ENCODE assay signal across 8 cellular contexts in the genomic region with DNA sequence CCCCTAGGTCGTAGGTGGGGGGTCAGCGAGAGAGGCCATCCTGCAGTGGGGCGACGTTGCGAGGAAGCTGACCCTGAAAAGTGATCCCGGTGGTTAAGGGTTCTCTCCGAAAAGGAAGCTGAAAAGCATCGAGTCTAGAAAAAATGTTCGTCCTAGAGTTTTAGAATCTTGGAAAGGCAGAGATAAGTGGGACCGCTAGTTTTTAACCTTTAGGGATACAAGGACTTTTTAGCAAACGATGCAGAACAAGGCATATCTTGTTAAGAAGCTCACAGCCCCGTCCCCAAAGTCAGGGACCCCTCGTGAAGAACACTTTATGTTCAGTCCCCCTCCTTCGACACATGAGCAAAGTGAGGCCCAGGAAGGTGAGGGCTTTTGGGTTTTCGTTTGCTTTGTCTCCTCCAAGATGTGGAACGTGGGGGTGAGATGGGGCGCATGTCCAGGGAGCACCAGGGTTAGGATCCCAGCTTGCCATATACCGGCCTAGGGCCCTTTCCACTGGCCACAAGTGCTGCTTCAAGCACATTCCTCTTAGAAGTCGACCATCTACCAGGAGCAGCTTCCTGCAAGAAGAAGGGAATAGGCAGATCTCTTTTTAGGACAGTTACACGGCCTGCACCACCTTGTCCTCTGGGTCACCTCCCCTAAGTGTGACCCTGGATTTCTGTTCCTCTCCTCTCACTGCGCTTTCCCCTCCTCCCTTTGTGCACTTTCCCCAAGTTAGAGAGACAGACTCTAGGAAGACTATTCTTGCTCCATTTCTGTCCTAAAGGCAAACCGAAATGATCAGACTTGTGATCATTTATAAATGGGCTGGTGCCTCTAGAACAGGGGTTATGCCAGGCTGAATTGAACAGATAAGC. TPM values are rescaled to one million over a fixed set of nuclear protein-coding genes. Genes with fewer than 3 reads are reported as not detected.
DNase-seq lines count a peak whose midpoint lies in the region; ATAC-seq, FAIRE-seq and TF ChIP-seq lines count a peak whose summit lies in the region.

No MANE protein-coding gene starts in this region.

- WGBS in K562 (ENCODE audit: insufficient coverage, low coverage, missing lambda C conversion rate), result 6% methylated on average over 11 of the region's 22 CpGs
- 22% methylated on average over 17 of the region's 22 CpGs for WGBS in right lobe of liver (ENCODE audit: insufficient coverage, low coverage, low lambda C conversion rate, missing lambda C conversion rate)
- 39% methylated on average over 22 of the region's 22 CpGs for WGBS in urinary bladder

- no peak for DNase-seq in GM12891 (ENCODE audit: insufficient read length, low spot score)
- DNase-seq in Jurkat, Clone E6-1 (ENCODE audit: low read depth, low spot score), result no peak
- peak in 2 of 4 experiments; percentile 11 to 15 for DNase-seq in K562 (ENCODE audit: extremely low read depth in 1 of 4, low spot score in 3 of 4)
- DNase-seq in right lobe of liver, result peak in 1 of 3 donors; percentile 40
- DNase-seq in middle frontal gyrus (ENCODE audit: extremely low spot score, low spot score), result no peak

- POLR2A ChIA-PET in K562 (lab: Yijun Ruan, JAX), result interaction anchor here (0.5 to 1.2 kb wide), 3 partner anchors 9 to 1621 kb away, joined by 4 to 8 read pairs (median 4); no protein-coding TSS in a partner anchor

- H3K4me3 ChIP-seq in Jurkat, Clone E6-1 (ENCODE audit: low read length), result peak overlapping the region; percentile 83
- H3K4me3 ChIP-seq in K562 (peak overlapping the region; percentile 74), right lobe of liver (peak overlapping the region; percentile 68 to 97 (median 80)), urinary bladder (ENCODE audit: low read depth, low read length) (peak overlapping the region; percentile 77)

- peak overlapping the region; percentile 81 to 97 for H3K9ac ChIP-seq in K562 (ENCODE audit: insufficient read depth in 1 of 2, low read depth in 2 of 2, low read length in 2 of 2)

- CTCF ChIA-PET in K562 (lab: Yijun Ruan, JAX; ENCODE audit: low intra/inter-chr PET ratio), result no interaction called here

- peaks cover 31% of the 10 kb centered on the region for H3K79me2 ChIP-seq in K562 (ENCODE audit: control insufficient read depth, insufficient read depth, low read length)

- H3K4me2 ChIP-seq in K562 (ENCODE audit: insufficient read depth, low read length), result peak overlapping the region; percentile 76

- peak overlapping the region; percentile 75 for H3K27ac ChIP-seq in K562 (ENCODE audit: extremely low read depth, low read depth, low read length)
- H3K27ac ChIP-seq in right lobe of liver, result peak overlapping the region; percentile 8 to 81 (median 59)
- no peak overlapping the region for H3K27ac ChIP-seq in urinary bladder (ENCODE audit: low read depth)

- peak overlapping the region; percentile 98 for H2AFZ ChIP-seq in K562 (ENCODE audit: low read depth, low read length)

- 0 out of 2 replicates have a peak, but pooled peaks cover 4% of the 10 kb centered on the region for H4K20me1 ChIP-seq in K562 (replicated peaks; ENCODE audit: control insufficient read depth, insufficient read depth, low read length)

- TF ChIP-seq POLR2A in GM12891 (IDR thresholded peaks at IDR 0.05; ENCODE audit: low read depth, low read length), result no peak
- no peak for TF ChIP-seq POLR2A in K562 (conservative IDR thresholded peaks at IDR 0.05)
- no peak for TF ChIP-seq POLR2A in right lobe of liver (IDR thresholded peaks at IDR 0.05)

- H3K4me1 ChIP-seq in K562 (replicated peaks in 1 of 2; ENCODE audit: control insufficient read depth in 2 of 2, insufficient read depth in 2 of 2, low read length in 2 of 2), result peaks cover 9% of the 10 kb centered on the region in 2 experiments; a peak in 4 of 5 replicates
- peaks cover 0 to 22% (median 0%) of the 10 kb centered on the region in 4 donors for H3K4me1 ChIP-seq in right lobe of liver
- H3K4me1 ChIP-seq in urinary bladder (ENCODE audit: insufficient read depth), result no peaks in the 10 kb centered on the region

- ATAC-seq in K562 (peak; percentile 53), right lobe of liver (peak in 3 of 4 donors; percentile 4 to 12 (median 7)), HG02759 (IDR thresholded peaks at IDR 0.05; ENCODE audit: unreplicated experiment) (no peak), GM18517 (IDR thresholded peaks at IDR 0.05; ENCODE audit: unreplicated experiment) (no peak)

- no peak for TF ChIP-seq RAD21 in K562 (CRISPR knock-in tag; conservative IDR thresholded peaks at IDR 0.05 in 1 of 2, IDR thresholded peaks at IDR 0.05 in 1 of 2)

- in situ Hi-C loops in K562 (cut with MboI), result no loop called here

- H3K9me3 ChIP-seq in K562 (replicated peaks; ENCODE audit: control insufficient read depth, insufficient read depth, low read depth, low read length) (no peaks in the 10 kb centered on the region), right lobe of liver (no peaks in the 10 kb centered on the region)

- peak; percentile 56 for FAIRE-seq in GM12891 (lab: Jason Lieb, UNC)
- no peak for FAIRE-seq in K562 (lab: Jason Lieb, UNC)

- H3K36me3 ChIP-seq in K562 (ENCODE audit: control insufficient read depth, insufficient read depth, low read length) (peaks cover 17% of the 10 kb centered on the region; the same call in 2 of the 3 replicates), right lobe of liver (no peaks in the 10 kb centered on the region), urinary bladder (ENCODE audit: insufficient read depth) (no peaks in the 10 kb centered on the region)

- TSS peak; percentile 51 for BruUV-seq in K562 (replicated peaks; lab: Mats Ljungman, UMichigan)

- H3K9me1 ChIP-seq in K562 (ENCODE audit: control insufficient read depth, insufficient read depth, low read length), result no peaks in the 10 kb centered on the region

- no peak for TF ChIP-seq EP300 in K562 (IDR thresholded peaks at IDR 0.05; ENCODE audit: low read length)

- intact Hi-C loops in K562 (cut with micrococcal nuclease) (no loop called here), right lobe of liver (cut with DNase I) (no loop called here)

- H3K27me3 ChIP-seq in K562 (ENCODE audit: control insufficient read depth in 2 of 2, insufficient read depth in 2 of 2, low read length in 2 of 2), result no peaks in the 10 kb centered on the region
- H3K27me3 ChIP-seq in right lobe of liver, result no peaks in the 10 kb centered on the region

- no peak for TF ChIP-seq CTCF in K562 (IDR thresholded peaks at IDR 0.05 in 2 of 3, conservative IDR thresholded peaks at IDR 0.05 in 1 of 3; ENCODE audit: insufficient read depth in 2 of 3, low read depth in 1 of 3, low read length in 3 of 3)
- no peak for TF ChIP-seq CTCF in right lobe of liver (IDR thresholded peaks at IDR 0.05)

TF ChIP-seq in GM12891, 5 proteins besides CTCF, POLR2A, EP300 and RAD21:
- no peak for TF ChIP-seq POLR2AphosphoS5 (IDR thresholded peaks at IDR 0.05; ENCODE audit: low read depth, low read length)
- TF ChIP-seq SPI1 (IDR thresholded peaks at IDR 0.05; ENCODE audit: low read depth, low read length), result no peak
- TF ChIP-seq PAX5 (IDR thresholded peaks at IDR 0.05; ENCODE audit: insufficient read depth, low read length, severe bottlenecking), result no peak
- no peak for TF ChIP-seq TAF1 (IDR thresholded peaks at IDR 0.05; ENCODE audit: low read depth, low read length)
- TF ChIP-seq POU2F2 (IDR thresholded peaks at IDR 0.05; ENCODE audit: low read depth, low read length), result no peak

TF ChIP-seq in K562, 482 proteins besides CTCF, POLR2A, EP300 and RAD21:
- TF ChIP-seq NRF1 (conservative IDR thresholded peaks at IDR 0.05 in 1 of 2, IDR thresholded peaks at IDR 0.05 in 1 of 2) (peak; percentile 28 to 30; a peak in 2 of 4 replicates), ZNF165 (CRISPR knock-in tag; IDR thresholded peaks at IDR 0.05; ENCODE audit: borderline replicate concordance) (peak; percentile 87; the same call in 1 of the 2 replicates), THRA (IDR thresholded peaks at IDR 0.05) (no peak)

RNA-seq across cellular contexts. Expression of gene SLC35G1, which starts 1.0 kb away (rescaled TPM):
- polyA plus RNA-seq in GM12891 (2012; ENCODE audit: low read depth, missing spikeins), result 2.5 TPM
- polyA plus RNA-seq in Jurkat, Clone E6-1 (2012; ENCODE audit: insufficient read depth, insufficient read length), result 5.9 TPM
- 9.9 and 16.2 TPM in 2 replicates for total RNA-seq in K562 (2011; cell fraction: chromatin; rRNA removed; ENCODE audit: low replicate concordance)
- total RNA-seq in K562 (2011; cell fraction: nucleolus; rRNA removed), result 6.5 and 13.2 TPM in 2 replicates
- total RNA-seq in K562 (2011; cell fraction: nucleoplasm; rRNA removed), result 16.4 and 30.7 TPM in 2 replicates
- 3.6 and 3.8 TPM in 2 replicates for total RNA-seq in K562 (2014; rRNA removed)
- total RNA-seq in K562 (2014; rRNA removed; fragmentation: Illumina TruSeq; extraction: Trizol), result 4.4 and 5.2 TPM in 2 replicates
- 4.8 and 4.9 TPM in 2 replicates for total RNA-seq in K562 (2015; rRNA removed; fragmentation: Illumina TruSeq; extraction: Trizol)
- 4.5 and 6.1 TPM in 2 replicates for total RNA-seq in K562 (2021)
- 6.8 and 8.5 TPM in 2 replicates for polyA plus RNA-seq in K562 (2011; rRNA removed)
- 4.2 and 4.6 TPM in 2 replicates for polyA plus RNA-seq in K562 (2011; cell fraction: cytosol; rRNA removed)
- 9.2 and 10.1 TPM in 2 replicates for polyA plus RNA-seq in K562 (2011; cell fraction: nucleus; rRNA removed)
- 3.4 and 4.2 TPM in 2 replicates for polyA plus RNA-seq in K562 (2012)
- 5.0 and 5.4 TPM in 2 replicates for polyA plus RNA-seq in K562 (2014; fragmentation: Illumina TruSeq; extraction: Trizol)
- 1 to 10 TPM in 1 of 2 experiments, under 1 TPM in 1; 0.76 to 1.8 TPM for polyA plus RNA-seq in K562 (2014; fragmentation: Nextera tagmentation; extraction: Ambion mirVana)
- 4.9 and 6.0 TPM in 2 replicates for polyA plus RNA-seq in K562 (2014; rRNA removed)
- polyA minus RNA-seq in K562 (2011; rRNA and poly(A)+ RNA removed), result 13.0 and 13.6 TPM in 2 replicates
- polyA minus RNA-seq in K562 (2011; cell fraction: cytosol; rRNA and poly(A)+ RNA removed), result 1.9 and 2.6 TPM in 2 replicates
- 11.3 and 16.9 TPM in 2 replicates for polyA minus RNA-seq in K562 (2011; cell fraction: nucleus; rRNA and poly(A)+ RNA removed)
- total RNA-seq in right lobe of liver, result 1 to 10 TPM; 2.6 to 7.3 (median 4.5) TPM
- total RNA-seq in urinary bladder, result 4.9 TPM
- polyA plus RNA-seq in urinary bladder, result 4.0 TPM

Comparison
In these comparisons a context has a peak if more than half of its experiments do, and no peak if none do; other contexts are left out.
1. ATAC-seq: peak in K562 (single experiment) and right lobe of liver (3 of 4); none in HG02759 (single experiment) and GM18517 (single experiment).
2. Peak in every context shown above with its lines, with median percentiles within 50 percentile points of each other: H3K4me3 ChIP-seq.